ENCODE assay signal across 8 cellular contexts in the genomic region with DNA sequence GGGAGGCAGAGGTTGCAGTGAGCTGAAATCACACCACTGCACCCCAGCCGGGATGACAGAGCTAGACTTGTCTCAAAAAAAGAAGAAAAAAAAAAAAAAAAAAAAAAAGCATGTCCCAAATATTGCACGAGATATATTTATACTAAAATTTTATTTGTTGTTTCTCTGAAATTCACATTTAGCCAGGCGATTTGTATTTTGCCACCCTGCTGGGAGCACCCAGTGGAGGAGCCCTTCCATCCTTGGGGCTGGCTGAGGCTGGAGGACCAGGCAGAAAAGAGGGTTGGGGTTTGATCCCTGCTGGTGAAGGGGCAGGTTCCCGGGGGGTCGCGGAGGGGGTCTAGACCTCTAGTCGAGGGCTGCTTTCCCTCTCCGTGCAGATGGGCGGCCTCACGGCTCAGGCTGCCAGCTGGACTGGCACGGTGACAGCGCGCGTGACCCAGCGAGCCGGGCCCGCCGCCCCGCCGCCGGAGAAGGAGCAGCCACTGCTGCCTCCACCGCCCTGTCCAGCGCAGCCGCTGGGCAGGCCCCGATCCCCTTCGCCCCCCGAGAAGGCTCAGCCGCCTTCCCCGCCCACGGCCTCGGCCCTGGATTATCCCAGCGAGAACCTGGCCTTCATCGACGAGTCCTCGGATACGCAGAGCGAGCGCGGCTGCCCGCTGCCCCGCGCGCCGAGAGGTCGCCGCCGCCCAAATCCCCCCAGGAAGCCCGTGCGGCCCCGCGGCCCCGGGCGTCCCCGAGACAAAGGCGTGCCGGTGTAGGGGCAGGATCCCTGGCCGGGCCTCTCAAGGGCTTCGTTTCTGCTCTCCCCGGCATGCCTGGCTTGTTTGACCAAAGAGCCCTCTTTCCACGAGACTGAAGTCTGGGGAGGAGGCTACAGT. TPM values are rescaled to one million over a fixed set of nuclear protein-coding genes. Genes with fewer than 3 reads are reported as not detected.
DNase-seq lines count a peak whose midpoint lies in the region; FAIRE-seq and TF ChIP-seq lines count a peak whose summit lies in the region.

No MANE protein-coding gene starts in this region.

- H3K9me3 ChIP-seq in esophagus squamous epithelium (no peaks in the 10 kb centered on the region), neural cell (ENCODE audit: low read length) (no peaks in the 10 kb centered on the region)

- no peak for TF ChIP-seq EP300 in neural cell (conservative IDR thresholded peaks at IDR 0.05; ENCODE audit: poor library complexity, severe bottlenecking)

- CTCF ChIA-PET in AG04449 (lab: Yijun Ruan, JAX): interaction anchor here (1.1 to 3.2 kb wide), 3 partner anchors 10 to 91 kb away, joined by 3 to 15 read pairs (median 4); no protein-coding TSS in a partner anchor

- H3K9me3 Mint-ChIP-seq in IgD-negative memory B cell: no peaks in the 10 kb centered on the region

- POLR2A ChIA-PET in AG04449 (lab: Yijun Ruan, JAX): no interaction called here

- H3K4me3 Mint-ChIP-seq in IgD-negative memory B cell: peak overlapping the region in 3 of 4 donors; percentile 68 to 82 (median 81)

- no peaks in the 10 kb centered on the region for H3K36me3 Mint-ChIP-seq in IgD-negative memory B cell

- peaks cover 48% of the 10 kb centered on the region for H3K27me3 Mint-ChIP-seq in IgD-negative memory B cell

- H3K4me3 ChIP-seq in AG04449 (ENCODE audit: low read depth, low read length) (peak overlapping the region; percentile 32), esophagus squamous epithelium (peak overlapping the region; percentile 26 to 67 (median 46)), neural cell (ENCODE audit: low read length) (no peak overlapping the region)

- intact Hi-C loops in esophagus squamous epithelium (cut with DNase I): no loop called here

- TF ChIP-seq POLR2A in esophagus squamous epithelium (IDR thresholded peaks at IDR 0.05) (no peak), H54 (IDR thresholded peaks at IDR 0.05; ENCODE audit: low read depth, low read length) (no peak)

- no peak overlapping the region for H2AFZ ChIP-seq in neural cell (ENCODE audit: low read depth, low read length)

- no peak for TF ChIP-seq RAD21 in neural cell (conservative IDR thresholded peaks at IDR 0.05)

- H4K20me1 ChIP-seq in neural cell (ENCODE audit: insufficient read depth): no peaks in the 10 kb centered on the region

- 10 to 23% methylated on average over 5 to 12 of the region's 60 CpGs for WGBS in esophagus squamous epithelium, 2 donors

- H3K4me1 ChIP-seq in esophagus squamous epithelium: peaks cover 26 to 56% (median 26%) of the 10 kb centered on the region in 3 donors

- TF ChIP-seq CTCF in AG04449 (IDR thresholded peaks at IDR 0.05; ENCODE audit: insufficient read depth, low read length, missing control alignments) (no peak), esophagus squamous epithelium (IDR thresholded peaks at IDR 0.05) (no peak), neural cell (IDR thresholded peaks at IDR 0.05; ENCODE audit: poor library complexity, severe bottlenecking) (no peak)

- H3F3A ChIP-seq in neural cell (ENCODE audit: insufficient read depth, low read length, poor library complexity, severe bottlenecking): no peaks in the 10 kb centered on the region

- FAIRE-seq in H54 (lab: Jason Lieb, UNC): no peak

- H3K9ac ChIP-seq in neural cell (ENCODE audit: low read length): no peak overlapping the region

- H3K27me3 ChIP-seq in esophagus squamous epithelium (peaks cover 9 to 88% (median 18%) of the 10 kb centered on the region in 4 donors), neural cell (ENCODE audit: insufficient read depth, low read depth, low read length) (peaks cover 77% of the 10 kb centered on the region)

- no peak overlapping the region for H3K4me2 ChIP-seq in neural cell (ENCODE audit: low read length)

- no peaks in the 10 kb centered on the region for H3K79me2 ChIP-seq in neural cell (replicated peaks; ENCODE audit: insufficient read depth, low read length)

- H3K36me3 ChIP-seq in esophagus squamous epithelium (no peaks in the 10 kb centered on the region), neural cell (ENCODE audit: insufficient read depth, low read length) (no peaks in the 10 kb centered on the region)

- H3K9me2 ChIP-seq in neural cell (ENCODE audit: insufficient read depth, low read length): no peaks in the 10 kb centered on the region

- H3K27ac ChIP-seq in esophagus squamous epithelium (peak overlapping the region in 2 of 4 donors; percentile 42 to 64), neural cell (ENCODE audit: low read length) (no peak overlapping the region)

- H3K27ac Mint-ChIP-seq in IgD-negative memory B cell: peak overlapping the region in 2 of 3 donors; percentile 83 to 90

- H3K4me1 Mint-ChIP-seq in IgD-negative memory B cell: peaks cover 12 to 16% (median 14%) of the 10 kb centered on the region in 3 donors

- DNase-seq in AG04449 (ENCODE audit: low read depth, low spot score) (no peak), esophagus squamous epithelium (lab: John Stamatoyannopoulos, UW) (no peak), NOMO-1 (lab: John Stamatoyannopoulos, UW; ENCODE audit: unreplicated experiment in 2 of 2) (no peak), H54 (ENCODE audit: insufficient read length, low spot score) (no peak), NCI-H187 treated with DMSO at 0.1 percent for 48 hours (lab: John Stamatoyannopoulos, UW) (no peak)
- no peak for DNase-seq in stimulated activated CD4-positive, alpha-beta T cell treated with anti-CD3 and anti-CD28 coated beads, Interleukin-4, amount 100 ng/mL, for 24 hours

TF ChIP-seq in neural cell, 6 proteins besides CTCF, POLR2A, EP300 and RAD21:
- no peak for TF ChIP-seq REST (IDR thresholded peaks at IDR 0.05; ENCODE audit: borderline replicate concordance)
- no peak for TF ChIP-seq MXI1 (conservative IDR thresholded peaks at IDR 0.05; ENCODE audit: poor library complexity, severe bottlenecking)
- TF ChIP-seq TAF1 (IDR thresholded peaks at IDR 0.05; ENCODE audit: low read depth): no peak
- peak; percentile 61 for TF ChIP-seq EZH2 (IDR thresholded peaks at IDR 0.05; ENCODE audit: borderline replicate concordance, insufficient read depth, low read length, poor library complexity, severe bottlenecking)
TF ChIP-seq in neural cell: peak in this region for 1.

RNA-seq across cellular contexts. Expression of gene CATSPERZ, which starts 1.0 kb away (rescaled TPM):
- polyA plus RNA-seq in IgD-negative memory B cell (not detected), neural cell (3.4 TPM in 1 of 2 replicates, not detected in the other)
- total RNA-seq in esophagus squamous epithelium: not detected
- not detected in 2 replicates for polyA minus RNA-seq in neural cell

RNA-seq across cellular contexts. Expression of gene ESRRA, which starts 6.1 kb away (rescaled TPM):
- polyA plus RNA-seq in IgD-negative memory B cell: 11.2 TPM
- total RNA-seq in esophagus squamous epithelium: 100 to 1,000 TPM in 2 of 4 donors, 10 to 100 TPM in 2; 81.9 to 131 (median 99.7) TPM
- 29.0 and 30.0 TPM in 2 replicates for polyA plus RNA-seq in neural cell
- polyA minus RNA-seq in neural cell: 20.7 and 25.3 TPM in 2 replicates

RNA-seq across cellular contexts. Expression of gene KCNK4, which starts 8.1 kb away (rescaled TPM):
- not detected for polyA plus RNA-seq in IgD-negative memory B cell
- not detected for total RNA-seq in esophagus squamous epithelium
- polyA plus RNA-seq in neural cell: 0.60 and 1.0 TPM in 2 replicates
- polyA minus RNA-seq in neural cell: 0.81 and 1.9 TPM in 2 replicates

RNA-seq across cellular contexts. Expression of gene GPR137, which starts 13.6 kb away (rescaled TPM):
- polyA plus RNA-seq in IgD-negative memory B cell (19.7 TPM), neural cell (34.1 and 40.1 TPM in 2 replicates)
- total RNA-seq in esophagus squamous epithelium: 10 to 100 TPM; 17.5 to 19.9 (median 19.2) TPM
- polyA minus RNA-seq in neural cell: 22.3 and 22.4 TPM in 2 replicates

RNA-seq across cellular contexts. Expression of gene BAD, which starts 14.7 kb away (rescaled TPM):
- polyA plus RNA-seq in IgD-negative memory B cell (53.2 TPM), neural cell (219 and 228 TPM in 2 replicates)
- 10 to 100 TPM; 49.4 to 86.5 (median 72.9) TPM for total RNA-seq in esophagus squamous epithelium
- polyA minus RNA-seq in neural cell: 79.3 and 82.8 TPM in 2 replicates
